Comparison of ENCODE assay signal across 1 cellular context in genomic region chr22:41835462-41835861, GRCh38.
TF ChIP-seq lines count a peak whose summit lies in the region.
"Not testable (repeated sequence)": the region's sequence is repeated elsewhere in the genome, so short reads cannot be mapped to it uniquely, and the experiment has no call there.

No MANE protein-coding gene starts in this region.

TF ChIP-seq in HepG2, 621 proteins besides CTCF, POLR2A, EP300 and RAD21:
- TF ChIP-seq RXRA (CRISPR knock-in tag; IDR thresholded peaks at IDR 0.05) (0 out of 2 replicates have a peak, but pooled peaks have one; percentile 25), JUND (CRISPR knock-in tag; IDR thresholded peaks at IDR 0.05) (0 out of 2 replicates have a peak, but pooled peaks have one; percentile 53), ZNF362 (CRISPR knock-in tag; IDR thresholded peaks at IDR 0.05; ENCODE audit: borderline replicate concordance) (peak; percentile 36; the same call in 1 of the 2 replicates), ZC3H13 (CRISPR knock-in tag; IDR thresholded peaks at IDR 0.05) (peak; percentile 62; the same call in 1 of the 2 replicates), CEBPB (IDR thresholded peaks at IDR 0.05; ENCODE audit: borderline replicate concordance, low read depth, low read length) (peak; percentile 76), NR2C2 (CRISPR knock-in tag; IDR thresholded peaks at IDR 0.05; ENCODE audit: borderline replicate concordance) (0 out of 2 replicates have a peak, but pooled peaks have one; percentile 49), CEBPG (CRISPR knock-in tag; IDR thresholded peaks at IDR 0.05) (peak; percentile 79), SKI (IDR thresholded peaks at IDR 0.05; ENCODE audit: partially characterized antibody) (peak; percentile 31), HNF4A (CRISPR knock-in tag; IDR thresholded peaks at IDR 0.05) (peak; percentile 43), GATAD2A (CRISPR knock-in tag; IDR thresholded peaks at IDR 0.05) (peak; percentile 45; the same call in 1 of the 2 replicates), ZFP90 (CRISPR knock-in tag; IDR thresholded peaks at IDR 0.05; ENCODE audit: borderline replicate concordance) (peak; percentile 99), ZFP91 (CRISPR knock-in tag; IDR thresholded peaks at IDR 0.05; ENCODE audit: borderline replicate concordance) (peak; percentile 21; the same call in 1 of the 2 replicates), RARA (CRISPR knock-in tag; IDR thresholded peaks at IDR 0.05) (peak; percentile 63), NR2F6 (CRISPR knock-in tag; IDR thresholded peaks at IDR 0.05) (0 out of 2 replicates have a peak, but pooled peaks have one; percentile 20), ZNF687 (CRISPR knock-in tag; IDR thresholded peaks at IDR 0.05) (peak; percentile 58), SALL1 (CRISPR knock-in tag; IDR thresholded peaks at IDR 0.05) (0 out of 2 replicates have a peak, but pooled peaks have one; percentile 28)
- not testable (repeated sequence) for TF ChIP-seq NR2F6 (IDR thresholded peaks at IDR 0.05)
